12 cellular contexts compared by ENCODE assay signal in genomic region chr15:55372701-55373440, GRCh38. TPM values are rescaled to one million over a fixed set of nuclear protein-coding genes. Genes with fewer than 3 reads are reported as not detected.
DNase-seq lines count a peak whose midpoint lies in the region; ATAC-seq and TF ChIP-seq lines count a peak whose summit lies in the region.
"Had no signal": no experiment of that assay in that cellular context is flagged by ENCODE, and none has a peak within 500 bp of the region (broad histone marks: within the 10 kb centered on the region; RNA-seq: fewer than 3 reads in every experiment).

No MANE protein-coding gene starts in this region.

- TF ChIP-seq CTCF in CD8-positive, alpha-beta T cell (IDR thresholded peaks at IDR 0.05): no peak
- no peak for TF ChIP-seq CTCF in hepatocyte (IDR thresholded peaks at IDR 0.05; ENCODE audit: poor library complexity)

- no peaks in the 10 kb centered on the region for H3K9me3 ChIP-seq in CD8-positive, alpha-beta T cell (ENCODE audit: low read length)
- H3K9me3 ChIP-seq in hepatocyte (ENCODE audit: low read depth): no peaks in the 10 kb centered on the region
- H3K9me3 ChIP-seq: testis had no signal

- H3K27ac ChIP-seq in CD8-positive, alpha-beta T cell (ENCODE audit: low read depth, low read length): no peak overlapping the region
- no peak overlapping the region for H3K27ac ChIP-seq in hepatocyte
- H3K27ac ChIP-seq: testis had no signal

- H3K4me2 ChIP-seq in hepatocyte: no peak overlapping the region

- no peak overlapping the region for H3K4me3 Mint-ChIP-seq in CD8-positive, alpha-beta T cell

- H3K4me1 Mint-ChIP-seq in CD8-positive, alpha-beta T cell (ENCODE audit: low read depth): no peaks in the 10 kb centered on the region

- H3K4me1 ChIP-seq in CD8-positive, alpha-beta T cell (ENCODE audit: insufficient read depth, low read length): no peaks in the 10 kb centered on the region
- H3K4me1 ChIP-seq in hepatocyte (ENCODE audit: insufficient read depth): no peaks in the 10 kb centered on the region
- H3K4me1 ChIP-seq: testis had no signal

- peaks cover 74% of the 10 kb centered on the region for H3K36me3 Mint-ChIP-seq in CD8-positive, alpha-beta T cell

- H3K9me2 ChIP-seq in hepatocyte (replicated peaks; ENCODE audit: insufficient read depth): no peaks in the 10 kb centered on the region

- H3K27me3 Mint-ChIP-seq in CD8-positive, alpha-beta T cell (ENCODE audit: low read depth): no peaks in the 10 kb centered on the region

- peaks cover 3% of the 10 kb centered on the region for H3K36me3 ChIP-seq in CD8-positive, alpha-beta T cell (ENCODE audit: insufficient read depth, low read length)
- H3K36me3 ChIP-seq in hepatocyte (replicated peaks; ENCODE audit: insufficient read depth, low read depth): no peaks in the 10 kb centered on the region

- no peaks in the 10 kb centered on the region for H3K9me3 Mint-ChIP-seq in CD8-positive, alpha-beta T cell

- intact Hi-C loops in CD8-positive, alpha-beta T cell (cut with DNase I, micrococcal nuclease): loop anchor here in 1 of 2 experiments (5.0 kb wide), 1 partner anchor 34 kb away; the partner anchor contains the start of genes CCPG1 and PIERCE2
- intact Hi-C loops in sciatic nerve (cut with DNase I): no loop called here

- peak overlapping the region; percentile 29 for H3K27ac Mint-ChIP-seq in CD8-positive, alpha-beta T cell

- no peaks in the 10 kb centered on the region for H4K20me1 ChIP-seq in hepatocyte (ENCODE audit: insufficient read depth, poor library complexity, severe bottlenecking)

- no peak for ATAC-seq in CD8-positive, alpha-beta T cell
- ATAC-seq in GM18870 (IDR thresholded peaks at IDR 0.05; ENCODE audit: unreplicated experiment): peak; percentile 61
- peak; percentile 58 for ATAC-seq in HG03354 (IDR thresholded peaks at IDR 0.05; ENCODE audit: poor library complexity, severe bottlenecking, unreplicated experiment)
- ATAC-seq in sciatic nerve: no peak

- H3K27me3 ChIP-seq in CD8-positive, alpha-beta T cell (ENCODE audit: insufficient read depth, low read length): no peaks in the 10 kb centered on the region
- no peaks in the 10 kb centered on the region for H3K27me3 ChIP-seq in hepatocyte
- H3K27me3 ChIP-seq: testis had no signal

- CTCF ChIA-PET in CD8-positive, alpha-beta T cell (lab: Charles Lee): no interaction called here

- DNase-seq in CD8-positive, alpha-beta T cell: no peak
- peak; percentile 7 for DNase-seq in iris pigment epithelial cell (ENCODE audit: low read depth)
- no peak for DNase-seq in hepatocyte (ENCODE audit: low spot score)
- no peak for DNase-seq in NCI-H2029 (lab: John Stamatoyannopoulos, UW)
- no peak for DNase-seq in sciatic nerve (ENCODE audit: low spot score)
- DNase-seq in DMS153 treated with DMSO at 0.1 percent for 48 hours (lab: John Stamatoyannopoulos, UW; ENCODE audit: unreplicated experiment): no peak
- DNase-seq: activated T-cell treated with anti-CD3 and anti-CD28 coated beads, Interleukin-2, amount 50 U/mL, for 48 hours; central memory CD4-positive, alpha-beta T cell; testis had no signal

- H3K4me3 ChIP-seq in CD8-positive, alpha-beta T cell (ENCODE audit: low read depth, low read length): no peak overlapping the region
- no peak overlapping the region for H3K4me3 ChIP-seq in hepatocyte
- H3K4me3 ChIP-seq: testis had no signal

- POLR2A ChIA-PET in CD8-positive, alpha-beta T cell (lab: Charles Lee): interaction anchor here (1.8 kb wide), 1 partner anchor 53 kb away, joined by 4 read pairs; the partner anchor contains the start of genes PIGB and PIGBOS1

- H2AFZ ChIP-seq in hepatocyte: no peak overlapping the region

- WGBS in hepatocyte (ENCODE audit: low lambda C conversion rate, missing lambda C conversion rate): 71% methylated on average over 3 of the region's 3 CpGs

- no peaks in the 10 kb centered on the region for H3K79me2 ChIP-seq in hepatocyte

RNA-seq across cellular contexts. Expression of gene CCPG1, which starts 35.3 kb away (rescaled TPM):
- total RNA-seq in CD8-positive, alpha-beta T cell: 10 to 100 TPM; 35.5 to 37.6 TPM
- total RNA-seq in hepatocyte (38.9 and 39.1 TPM in 2 replicates), sciatic nerve (90.6 TPM)
- polyA plus RNA-seq in hepatocyte: 32.4 and 33.6 TPM in 2 replicates

RNA-seq across cellular contexts. Expression of gene PIERCE2, which starts 35.4 kb away (rescaled TPM):
- not detected for total RNA-seq in CD8-positive, alpha-beta T cell
- total RNA-seq in hepatocyte (0.23 and 2.6 TPM in 2 replicates), sciatic nerve (0.85 TPM)
- polyA plus RNA-seq in hepatocyte: 1.2 and 1.5 TPM in 2 replicates
- total RNA-seq: T-helper 1 cell treated with Interleukin-12 subunit alpha and Interleukin-12 subunit beta and Interleukin-4 antibody, amounts not matched to agents 30 ng/mL and 1 ng/mL, for 36 hours had no signal

RNA-seq across cellular contexts. Expression of gene PIGB, which starts 53.8 kb away (rescaled TPM):
- 10 to 100 TPM; 17.8 to 19.2 TPM for total RNA-seq in CD8-positive, alpha-beta T cell
- total RNA-seq in hepatocyte: 9.0 and 12.1 TPM in 2 replicates
- polyA plus RNA-seq in hepatocyte: 13.5 and 16.9 TPM in 2 replicates
- total RNA-seq in sciatic nerve: 8.5 TPM

RNA-seq across cellular contexts. Expression of gene PIGBOS1, which starts 53.9 kb away (rescaled TPM):
- total RNA-seq in CD8-positive, alpha-beta T cell: 1 to 10 TPM; 6.4 to 6.8 TPM
- 32.8 and 35.0 TPM in 2 replicates for total RNA-seq in hepatocyte
- 21.7 and 24.8 TPM in 2 replicates for polyA plus RNA-seq in hepatocyte
- 11.8 TPM for total RNA-seq in sciatic nerve

Comparison
In these comparisons a context has a peak if more than half of its experiments do, and no peak if none do; other contexts are left out.
1. ATAC-seq: peak in GM18870 (single experiment) and HG03354 (single experiment); none in CD8-positive, alpha-beta T cell (single experiment) and sciatic nerve (single experiment).